ENCODE assay signal across 21 cellular contexts in the genomic region with DNA sequence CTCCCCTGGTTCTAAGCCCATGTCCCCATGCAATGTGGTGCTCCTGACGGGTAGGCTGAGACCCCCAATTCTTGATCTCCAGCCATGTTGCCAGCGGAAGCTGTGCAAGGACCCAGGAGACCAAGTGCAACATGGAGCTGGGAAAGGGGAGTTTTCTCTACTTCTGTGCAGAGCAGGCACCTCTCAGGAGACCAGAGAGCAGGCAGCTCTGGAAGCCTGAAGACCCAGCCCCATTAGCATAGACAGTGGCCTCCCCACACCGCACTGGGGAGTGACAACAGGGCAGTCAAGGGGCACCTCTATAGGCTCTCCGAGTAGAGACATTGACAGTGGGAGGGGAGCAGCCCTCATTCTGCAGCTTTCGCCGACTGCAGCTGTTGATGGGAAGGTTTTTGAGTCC.
"Had no signal": no experiment of that assay in that cellular context is flagged by ENCODE, and none has a peak within 500 bp of the region (broad histone marks: within the 10 kb centered on the region; RNA-seq: fewer than 3 reads in every experiment).

No MANE protein-coding gene starts in this region.

- H3K4me1 ChIP-seq: foreskin keratinocyte, parathyroid adenoma, right lobe of liver had no signal

- H2AFZ ChIP-seq: hepatocyte, parathyroid adenoma had no signal

- H3K4me3 Mint-ChIP-seq: activated CD8-positive, alpha-beta T cell treated with anti-CD3 and anti-CD28 coated beads, Interleukin-2, amount 10 ng/mL, durations not matched to agents 7 days and 5 days; dendritic cell treated with granulocyte-macrophage colony-stimulating factor and Interleukin-4, amounts not matched to agents 40 ng/mL and 50 ng/mL, for 4 days; immature natural killer cell; nephron; stimulated activated naive B cell treated with anti-CD40 and anti-IgM and Interleukin-4, amounts not matched to agents 10 μg/mL and 1 μg/mL and 100 μg/mL, for 72 hours had no signal

- H3K9me2 ChIP-seq: SK-N-SH had no signal

- H3K9me3 ChIP-seq: right lobe of liver, SK-N-SH had no signal

- H3K4me3 ChIP-seq: hepatocyte, right lobe of liver, skin epidermis had no signal

- H3K9me3 Mint-ChIP-seq: dendritic cell treated with granulocyte-macrophage colony-stimulating factor and Interleukin-4, amounts not matched to agents 40 ng/mL and 50 ng/mL, for 4 days; nephron had no signal

- H3K27ac Mint-ChIP-seq: activated CD8-positive, alpha-beta T cell treated with anti-CD3 and anti-CD28 coated beads, Interleukin-2, amount 10 ng/mL, durations not matched to agents 7 days and 5 days; dendritic cell treated with granulocyte-macrophage colony-stimulating factor and Interleukin-4, amounts not matched to agents 40 ng/mL and 50 ng/mL, for 4 days; immature natural killer cell; nephron; stimulated activated naive B cell treated with anti-CD40 and anti-IgM and Interleukin-4, amounts not matched to agents 10 μg/mL and 1 μg/mL and 100 μg/mL, for 72 hours had no signal

- H3K36me3 Mint-ChIP-seq: immature natural killer cell; stimulated activated naive B cell treated with anti-CD40 and anti-IgM and Interleukin-4, amounts not matched to agents 10 μg/mL and 1 μg/mL and 100 μg/mL, for 72 hours had no signal

- H3K27ac ChIP-seq: foreskin keratinocyte, hepatocyte, parathyroid adenoma, right lobe of liver, skin epidermis had no signal

- DNase-seq: activated CD4-positive, alpha-beta T cell treated with anti-CD3 and anti-CD28 coated beads for 48 hours; activated CD8-positive, alpha-beta T cell treated with anti-CD3 and anti-CD28 coated beads, Interleukin-2, amount 10 ng/mL, durations not matched to agents 7 days and 5 days; activated naive CD4-positive, alpha-beta T cell treated with Interleukin-2 at 50 U/mL for 16 hours; activated T-cell treated with anti-CD3 and anti-CD28 coated beads, Interleukin-2, amount 50 U/mL, for 48 hours; cerebellar nuclear complex; effector CD8-positive, alpha-beta T cell; erythroblast; foreskin keratinocyte; immature natural killer cell; left ventricle myocardium superior; mammary epithelial cell; midbrain; SK-N-SH; stimulated activated naive B cell treated with anti-CD40 and anti-IgM and Interleukin-4, amounts not matched to agents 10 μg/mL and 1 μg/mL and 100 μg/mL, for 72 hours; trophoblast cell had no signal

- ATAC-seq: activated CD8-positive, alpha-beta T cell treated with anti-CD3 and anti-CD28 coated beads, Interleukin-2, amount 10 ng/mL, durations not matched to agents 7 days and 5 days; foreskin keratinocyte; left ventricle myocardium superior; stimulated activated naive B cell treated with anti-CD40 and anti-IgM and Interleukin-4, amounts not matched to agents 10 μg/mL and 1 μg/mL and 100 μg/mL, for 72 hours had no signal

- H3K4me2 ChIP-seq: hepatocyte, SK-N-SH had no signal

- H3K79me2 ChIP-seq: hepatocyte, parathyroid adenoma had no signal

- H3K36me3 ChIP-seq: right lobe of liver had no signal

- H3K4me1 Mint-ChIP-seq: immature natural killer cell; stimulated activated naive B cell treated with anti-CD40 and anti-IgM and Interleukin-4, amounts not matched to agents 10 μg/mL and 1 μg/mL and 100 μg/mL, for 72 hours had no signal

- H3K27me3 ChIP-seq: right lobe of liver had no signal
